8 cellular contexts compared by ENCODE assay signal in genomic region chr14:105680737-105681099, GRCh38.
DNase-seq lines count a peak whose midpoint lies in the region; ATAC-seq and TF ChIP-seq lines count a peak whose summit lies in the region.
"Not testable (repeated sequence)": the region's sequence is repeated elsewhere in the genome, so short reads cannot be mapped to it uniquely, and the experiment has no call there.

No MANE protein-coding gene starts in this region.

- not testable (repeated sequence) for TF ChIP-seq CTCF in Panc1 (IDR thresholded peaks at IDR 0.05); body of pancreas (IDR thresholded peaks at IDR 0.05)

- ATAC-seq in GM18498 (IDR thresholded peaks at IDR 0.05; ENCODE audit: unreplicated experiment) (peak; percentile 44), GM19324 (IDR thresholded peaks at IDR 0.05; ENCODE audit: low FRiP score, unreplicated experiment) (peak; percentile 46), GM21576 (IDR thresholded peaks at IDR 0.05; ENCODE audit: unreplicated experiment) (peak; percentile 35), HG02884 (IDR thresholded peaks at IDR 0.05; ENCODE audit: unreplicated experiment) (peak; percentile 39), HG03280 (IDR thresholded peaks at IDR 0.05; ENCODE audit: unreplicated experiment) (peak; percentile 37), Panc1 (peak; percentile 84), body of pancreas (peak; percentile 3)
- ATAC-seq in stimulated activated effector memory CD8-positive, alpha-beta T cell treated with anti-CD3 and anti-CD28 coated beads, Interleukin-12 subunit alpha, Interleukin-12 subunit beta, amount 100 ng/mL, for 72 hours: peak; percentile 3

- not testable (repeated sequence) for H3K9me3 Mint-ChIP-seq in stimulated activated effector memory CD8-positive, alpha-beta T cell treated with anti-CD3 and anti-CD28 coated beads, Interleukin-12 subunit alpha, Interleukin-12 subunit beta, amount 100 ng/mL, for 72 hours

- H3K4me1 ChIP-seq in Panc1 (ENCODE audit: control insufficient read depth, insufficient read depth, low read length); body of pancreas: not testable (repeated sequence)

- not testable (repeated sequence) for H3K9me3 ChIP-seq in Panc1 (ENCODE audit: control insufficient read depth, insufficient read depth, low read depth, low read length); body of pancreas

- BruUV-seq in Panc1 (replicated peaks; lab: Mats Ljungman, UMichigan): not testable (repeated sequence)

- not testable (repeated sequence) for H3K27ac ChIP-seq in Panc1 (ENCODE audit: low read length); body of pancreas

- WGBS in body of pancreas, 2 donors: 30% methylated on average over 2 of the region's 14 CpGs; no CpG with 5 or more reads in 1 of the 2 donors

- POLR2A ChIA-PET in Panc1 (lab: Charles Lee): not testable (repeated sequence)

- not testable (repeated sequence) for H3K4me3 ChIP-seq in Panc1 (ENCODE audit: low read depth in 2 of 2, low read length in 2 of 2); body of pancreas

- not testable (repeated sequence) for TF ChIP-seq POLR2A in body of pancreas (IDR thresholded peaks at IDR 0.05)

- intact Hi-C loops in Panc1 (cut with micrococcal nuclease; ENCODE audit: unreplicated experiment); body of pancreas (cut with DNase I): not testable (repeated sequence)

- H3K4me1 Mint-ChIP-seq in stimulated activated effector memory CD8-positive, alpha-beta T cell treated with anti-CD3 and anti-CD28 coated beads, Interleukin-12 subunit alpha, Interleukin-12 subunit beta, amount 100 ng/mL, for 72 hours: peaks cover 13% of the 10 kb centered on the region

- not testable (repeated sequence) for H3K27ac Mint-ChIP-seq in stimulated activated effector memory CD8-positive, alpha-beta T cell treated with anti-CD3 and anti-CD28 coated beads, Interleukin-12 subunit alpha, Interleukin-12 subunit beta, amount 100 ng/mL, for 72 hours

- not testable (repeated sequence) for H3K27me3 ChIP-seq in Panc1 (ENCODE audit: control insufficient read depth, insufficient read depth, low read length); body of pancreas

- CTCF ChIA-PET in Panc1 (lab: Charles Lee): not testable (repeated sequence)

- not testable (repeated sequence) for DNase-seq in Panc1 (ENCODE audit: low read depth, low spot score); body of pancreas; stimulated activated effector memory CD8-positive, alpha-beta T cell treated with anti-CD3 and anti-CD28 coated beads, Interleukin-12 subunit alpha, Interleukin-12 subunit beta, amount 100 ng/mL, for 72 hours (ENCODE audit: low spot score in 2 of 2)

- H3K36me3 Mint-ChIP-seq in stimulated activated effector memory CD8-positive, alpha-beta T cell treated with anti-CD3 and anti-CD28 coated beads, Interleukin-12 subunit alpha, Interleukin-12 subunit beta, amount 100 ng/mL, for 72 hours: not testable (repeated sequence)

- H3K36me3 ChIP-seq in Panc1 (ENCODE audit: control insufficient read depth, insufficient read depth, low read length); body of pancreas (replicated peaks in 1 of 2; ENCODE audit: insufficient read depth in 1 of 2, low read depth in 2 of 2): not testable (repeated sequence)

- in situ Hi-C loops in Panc1 (cut with HindIII; ENCODE audit: low pct_unique_long_range_greater_than_20kb, low sequenced_read_pairs): not testable (repeated sequence)

- H3K4me3 Mint-ChIP-seq in stimulated activated effector memory CD8-positive, alpha-beta T cell treated with anti-CD3 and anti-CD28 coated beads, Interleukin-12 subunit alpha, Interleukin-12 subunit beta, amount 100 ng/mL, for 72 hours: not testable (repeated sequence)

Comparison
In these comparisons a context has a peak if more than half of its experiments do, and no peak if none do; other contexts are left out.
1. ATAC-seq: peak in every context shown above with its lines; median percentile 84 in Panc1; 46 in GM19324; 44 in GM18498; 39 in HG02884; 37 in HG03280; 35 in GM21576; 3 in body of pancreas; 3 in stimulated activated effector memory CD8-positive, alpha-beta T cell treated with anti-CD3 and anti-CD28 coated beads, Interleukin-12 subunit alpha, Interleukin-12 subunit beta, amount 100 ng/mL, for 72 hours.